16 cellular contexts compared by ENCODE assay signal in genomic region chr5:192970-193831, GRCh38. TPM values are rescaled to one million over a fixed set of nuclear protein-coding genes. Genes with fewer than 3 reads are reported as not detected.
A peak's percentile ranks its signal among the peaks of the same experiment; 100 is the strongest.
DNase-seq lines count a peak whose midpoint lies in the region; ATAC-seq and TF ChIP-seq lines count a peak whose summit lies in the region.
"Had no signal": no experiment of that assay in that cellular context is flagged by ENCODE, and none has a peak within 500 bp of the region (broad histone marks: within the 10 kb centered on the region; RNA-seq: fewer than 3 reads in every experiment).

No MANE protein-coding gene starts in this region.

- H3K4me1 ChIP-seq in heart right ventricle, result peaks cover 3 to 77% (median 23%) of the 10 kb centered on the region in 9 donors
- H3K4me1 ChIP-seq in osteoblast (ENCODE audit: insufficient read depth, low read length), result peaks cover 3% of the 10 kb centered on the region
- H3K4me1 ChIP-seq in upper lobe of right lung, result peaks cover 4% of the 10 kb centered on the region
- H3K4me1 ChIP-seq in GM23338 (ENCODE audit: insufficient read depth), result no peaks in the 10 kb centered on the region

- H3K27ac Mint-ChIP-seq in glutamatergic neuron (ENCODE audit: unreplicated experiment) (no peak overlapping the region), GM23338 (no peak overlapping the region)
- H3K27ac Mint-ChIP-seq: CD4-positive, alpha-beta memory T cell had no signal

- H3K4me3 ChIP-seq in heart right ventricle (peak overlapping the region; percentile 14 to 49 (median 42)), osteoblast (ENCODE audit: insufficient read depth, low read length) (no peak overlapping the region), upper lobe of right lung (no peak overlapping the region), GM23338 (no peak overlapping the region)

- ATAC-seq in heart right ventricle (no peak), left cardiac atrium (no peak), upper lobe of right lung (no peak), GM23338 (no peak), GM21717 (IDR thresholded peaks at IDR 0.05; ENCODE audit: unreplicated experiment) (no peak)

- TF ChIP-seq CTCF in heart right ventricle (IDR thresholded peaks at IDR 0.05), result no peak
- no peak for TF ChIP-seq CTCF in glutamatergic neuron (IDR thresholded peaks at IDR 0.05; ENCODE audit: partially characterized antibody, unreplicated experiment)
- TF ChIP-seq CTCF in osteoblast (IDR thresholded peaks at IDR 0.05; ENCODE audit: extremely low read depth, low read depth, low read length), result no peak
- TF ChIP-seq CTCF in upper lobe of right lung (IDR thresholded peaks at IDR 0.05), result no peak
- TF ChIP-seq CTCF in GM23338 (conservative IDR thresholded peaks at IDR 0.05; ENCODE audit: low read depth in 2 of 2), result no peak

- H3K9me2 ChIP-seq in GM23338 (ENCODE audit: insufficient read depth), result no peaks in the 10 kb centered on the region

- H3K27ac ChIP-seq in heart right ventricle (peak overlapping the region in 9 of 10 donors; percentile 73 to 97 (median 92)), osteoblast (ENCODE audit: low read depth, low read length) (no peak overlapping the region), upper lobe of right lung (no peak overlapping the region), GM23338 (ENCODE audit: low read depth) (no peak overlapping the region)
- H3K27ac ChIP-seq: HL-60 had no signal

- peaks cover 18% of the 10 kb centered on the region for H3K4me1 Mint-ChIP-seq in glutamatergic neuron (ENCODE audit: low read depth, unreplicated experiment)
- H3K4me1 Mint-ChIP-seq in GM23338, result peaks cover 14% of the 10 kb centered on the region; the same call in 2 of the 3 replicates

- H3K79me2 ChIP-seq in osteoblast (ENCODE audit: insufficient read depth, low read length) (no peaks in the 10 kb centered on the region), GM23338 (replicated peaks; ENCODE audit: insufficient read depth) (no peaks in the 10 kb centered on the region)

- intact Hi-C loops in heart right ventricle (cut with DNase I) (no loop called here), left cardiac atrium (cut with DNase I) (no loop called here), upper lobe of right lung (cut with DNase I) (no loop called here)

- peaks cover 6% of the 10 kb centered on the region for H3K9me3 Mint-ChIP-seq in glutamatergic neuron (ENCODE audit: unreplicated experiment)
- H3K9me3 Mint-ChIP-seq in GM23338, result no peaks in the 10 kb centered on the region

- H3K27me3 ChIP-seq in heart right ventricle (peaks cover 0 to 20% (median 7%) of the 10 kb centered on the region in 7 donors), osteoblast (ENCODE audit: insufficient read depth, low read length) (peaks cover 30% of the 10 kb centered on the region), upper lobe of right lung (peaks cover 8% of the 10 kb centered on the region), GM23338 (ENCODE audit: insufficient read depth) (no peaks in the 10 kb centered on the region)

- H3K4me2 ChIP-seq in osteoblast (ENCODE audit: insufficient read depth, low read length) (no peak overlapping the region), GM23338 (no peak overlapping the region)

- H3K27me3 Mint-ChIP-seq in glutamatergic neuron (ENCODE audit: unreplicated experiment), result peaks cover 10% of the 10 kb centered on the region
- peaks cover 17% of the 10 kb centered on the region for H3K27me3 Mint-ChIP-seq in GM23338 (ENCODE audit: insufficient read depth, low read depth, poor library complexity)

- H3K36me3 Mint-ChIP-seq in glutamatergic neuron (ENCODE audit: unreplicated experiment) (no peaks in the 10 kb centered on the region), GM23338 (ENCODE audit: low read depth) (no peaks in the 10 kb centered on the region)
- H3K36me3 Mint-ChIP-seq: CD4-positive, alpha-beta memory T cell had no signal

- DNase-seq in heart right ventricle, result no peak
- no peak for DNase-seq in left cardiac atrium
- DNase-seq in glutamatergic neuron, result peak; percentile 14
- peak; percentile 72 for DNase-seq in osteoblast (ENCODE audit: insufficient read length, low spot score, missing footprints)
- peak; percentile 59 for DNase-seq in upper lobe of right lung
- DNase-seq in GM23338 (ENCODE audit: low spot score), result no peak
- no peak for DNase-seq in NCI-H1048 (lab: John Stamatoyannopoulos, UW)
- DNase-seq: ACHN; CD4-positive, alpha-beta memory T cell; DMS79; NCI-H1092; NCI-H345; NCI-H526 treated with DMSO at 0.1 percent for 48 hours; NK-92 treated with Interleukin-12 subunit alpha and Interleukin-12 subunit beta, amount 100 ng/mL, for 24 hours had no signal

- H3K4me3 Mint-ChIP-seq in glutamatergic neuron (ENCODE audit: unreplicated experiment), result no peak overlapping the region
- H3K4me3 Mint-ChIP-seq in GM23338, result no peak overlapping the region
- H3K4me3 Mint-ChIP-seq: CD4-positive, alpha-beta memory T cell had no signal

- H4K20me1 ChIP-seq in osteoblast (ENCODE audit: insufficient read depth, low read length), result peaks cover 8% of the 10 kb centered on the region
- no peaks in the 10 kb centered on the region for H4K20me1 ChIP-seq in GM23338 (replicated peaks; ENCODE audit: insufficient read depth)

- H3K9me3 ChIP-seq in heart right ventricle, result no peaks in the 10 kb centered on the region
- H3K9me3 ChIP-seq in osteoblast (ENCODE audit: low read depth, low read length), result no peaks in the 10 kb centered on the region
- H3K9me3 ChIP-seq in upper lobe of right lung, result no peaks in the 10 kb centered on the region

- 0 out of 2 replicates have a peak, but pooled peaks cover 2% of the 10 kb centered on the region for H3F3A ChIP-seq in GM23338 (replicated peaks; ENCODE audit: low read depth)

- H2AFZ ChIP-seq in osteoblast (ENCODE audit: low read length) (no peak overlapping the region), GM23338 (no peak overlapping the region)

- 33 to 66% methylated on average over 16 to 17 of the region's 17 CpGs for WGBS in heart right ventricle, 2 donors

- H3K36me3 ChIP-seq in heart right ventricle (peaks cover 0 to 4% (median 0%) of the 10 kb centered on the region in 9 donors), osteoblast (ENCODE audit: insufficient read depth, low read length) (no peaks in the 10 kb centered on the region), upper lobe of right lung (no peaks in the 10 kb centered on the region), GM23338 (ENCODE audit: insufficient read depth) (no peaks in the 10 kb centered on the region)

TF ChIP-seq in GM23338, 12 proteins besides CTCF, POLR2A, EP300 and RAD21 (continues in another document):
- no peak for TF ChIP-seq STAT1 (IDR thresholded peaks at IDR 0.05; ENCODE audit: unreplicated experiment)
- TF ChIP-seq REST (IDR thresholded peaks at IDR 0.05; ENCODE audit: unreplicated experiment), result no peak
- TF ChIP-seq JUNB (IDR thresholded peaks at IDR 0.05; ENCODE audit: unreplicated experiment), result no peak
- TF ChIP-seq CREB1 (CRISPR knock-in tag; IDR thresholded peaks at IDR 0.05; ENCODE audit: low read depth), result no peak
- no peak for TF ChIP-seq EZH2 (IDR thresholded peaks at IDR 0.05; ENCODE audit: low read depth, unreplicated experiment)
- TF ChIP-seq ZNF331 (CRISPR knock-in tag; IDR thresholded peaks at IDR 0.05; ENCODE audit: low read depth), result no peak
- TF ChIP-seq NANOG (IDR thresholded peaks at IDR 0.05; ENCODE audit: borderline replicate concordance), result no peak

RNA-seq across cellular contexts. Expression of gene LRRC14B, which starts 1.9 kb away (rescaled TPM):
- total RNA-seq in heart right ventricle, result 10 to 100 TPM; 27.4 to 96.6 (median 58.3) TPM
- 10 to 100 TPM in 1 of 2 donors, 1 to 10 TPM in 1; 2.6 to 16.0 TPM for polyA plus RNA-seq in heart right ventricle
- 10 to 100 TPM; 16.5 to 35.9 TPM for total RNA-seq in left cardiac atrium
- not detected for total RNA-seq in glutamatergic neuron (ENCODE audit: unreplicated experiment)
- under 0.01 TPM in 1 of 2 replicates, not detected in the other for total RNA-seq in osteoblast
- not detected for total RNA-seq in upper lobe of right lung
- total RNA-seq in GM23338 (2014; rRNA removed; shearing (Covaris generic)), result not detected in 2 replicates
- polyA plus RNA-seq in GM23338 (2016; fragmentation: Nextera tagmentation; extraction: Ambion mirVana), result not detected in 2 replicates
- total RNA-seq: CD4-positive, alpha-beta memory T cell had no signal

RNA-seq across cellular contexts. Expression of gene CCDC127, which starts 24.8 kb away (rescaled TPM):
- total RNA-seq in heart right ventricle (10 to 100 TPM in 1 of 10 donors, 1 to 10 TPM in 9; 5.0 to 10.4 (median 7.7) TPM), left cardiac atrium (1 to 10 TPM; 7.8 to 9.6 TPM), glutamatergic neuron (ENCODE audit: unreplicated experiment) (11.9 TPM), osteoblast (4.3 and 6.2 TPM in 2 replicates), upper lobe of right lung (5.5 TPM)
- polyA plus RNA-seq in heart right ventricle (1 to 10 TPM; 3.8 to 4.3 TPM), GM23338 (2016; fragmentation: Nextera tagmentation; extraction: Ambion mirVana) (7.2 and 7.3 TPM in 2 replicates)
- total RNA-seq in GM23338 (2014; rRNA removed; shearing (Covaris generic)), result 4.2 and 6.0 TPM in 2 replicates

RNA-seq across cellular contexts. Expression of gene SDHA, which starts 24.9 kb away (rescaled TPM):
- total RNA-seq in heart right ventricle (100 to 1,000 TPM; 557 to 897 (median 823) TPM), left cardiac atrium (100 to 1,000 TPM; 395 to 449 TPM), glutamatergic neuron (ENCODE audit: unreplicated experiment) (81.3 TPM), osteoblast (83.6 and 84.6 TPM in 2 replicates), upper lobe of right lung (94.0 TPM)
- polyA plus RNA-seq in heart right ventricle (100 to 1,000 TPM; 317 to 636 TPM), GM23338 (2016; fragmentation: Nextera tagmentation; extraction: Ambion mirVana) (69.3 and 70.6 TPM in 2 replicates)
- 62.2 and 71.3 TPM in 2 replicates for total RNA-seq in GM23338 (2014; rRNA removed; shearing (Covaris generic))

Comparison
In these comparisons a context has a peak if more than half of its experiments do, and no peak if none do; other contexts are left out.
1. DNase-seq: peak in glutamatergic neuron (single experiment), osteoblast (single experiment) and upper lobe of right lung (single experiment); none in heart right ventricle (0 of 2), left cardiac atrium (single experiment), GM23338 (single experiment) and NCI-H1048 (single experiment).
2. H3K27ac ChIP-seq: peak in heart right ventricle (9 of 10); none in osteoblast (single experiment), upper lobe of right lung (single experiment) and GM23338 (single experiment).
3. H3K4me3 ChIP-seq: peak in heart right ventricle (10 of 10); none in osteoblast (single experiment), upper lobe of right lung (single experiment) and GM23338 (single experiment).
4. RNA of gene LRRC14B, which starts 1.9 kb away (total RNA-seq): 27.4 to 96.6 TPM in heart right ventricle and 16.5 to 35.9 TPM in left cardiac atrium; not detected in glutamatergic neuron (single experiment), not detected in upper lobe of right lung (single experiment), under 0.01 TPM in osteoblast and not detected in GM23338; every median in the first group is over 10 times any median in the second.